ENCODE assay signal across 19 cellular contexts in genomic region chr10:126661841-126662520, GRCh38. TPM values are rescaled to one million over a fixed set of nuclear protein-coding genes. Genes with fewer than 3 reads are reported as not detected.
DNase-seq lines count a peak whose midpoint lies in the region; ATAC-seq and TF ChIP-seq lines count a peak whose summit lies in the region.
"Had no signal": no experiment of that assay in that cellular context is flagged by ENCODE, and none has a peak within 500 bp of the region (broad histone marks: within the 10 kb centered on the region; RNA-seq: fewer than 3 reads in every experiment).

No MANE protein-coding gene starts in this region.

- peaks cover 5% of the 10 kb centered on the region for H3K9me3 Mint-ChIP-seq in activated CD8-positive, alpha-beta memory T cell treated with anti-CD3 and anti-CD28 coated beads, Interleukin-2, amount 10 ng/mL, durations not matched to agents 7 days and 5 days (ENCODE audit: low read depth)
- H3K9me3 Mint-ChIP-seq: memory B cell; stimulated activated naive B cell treated with anti-CD40 and anti-IgM and Interleukin-4, amounts not matched to agents 10 μg/mL and 1 μg/mL and 100 μg/mL, for 72 hours had no signal

- TF ChIP-seq EP300 in tibial nerve (IDR thresholded peaks at IDR 0.05) = no peak

- H3K4me1 ChIP-seq in BLaER1 (peaks cover 22% of the 10 kb centered on the region), osteoblast (ENCODE audit: insufficient read depth, low read length) (peaks cover 23% of the 10 kb centered on the region), tibial nerve (peaks cover 0 to 9% (median 0%) of the 10 kb centered on the region in 4 donors)
- H3K4me1 ChIP-seq: Peyer's patch had no signal

- H2AFZ ChIP-seq in osteoblast (ENCODE audit: low read length) = no peak overlapping the region

- H3K4me3 ChIP-seq in BLaER1 (no peak overlapping the region), MG63 (no peak overlapping the region), osteoblast (ENCODE audit: insufficient read depth, low read length) (no peak overlapping the region), tibial nerve (no peak overlapping the region)
- H3K4me3 ChIP-seq: Peyer's patch, sigmoid colon had no signal

- no peaks in the 10 kb centered on the region for H3K4me1 Mint-ChIP-seq in activated CD8-positive, alpha-beta memory T cell treated with anti-CD3 and anti-CD28 coated beads, Interleukin-2, amount 10 ng/mL, durations not matched to agents 7 days and 5 days
- H3K4me1 Mint-ChIP-seq: IgD-negative memory B cell; memory B cell; stimulated activated naive B cell treated with anti-CD40 and anti-IgM and Interleukin-4, amounts not matched to agents 10 μg/mL and 1 μg/mL and 100 μg/mL, for 72 hours had no signal

- CTCF ChIA-PET in activated CD8-positive, alpha-beta memory T cell treated with anti-CD3 and anti-CD28 coated beads, Interleukin-2, amount 10 ng/mL, durations not matched to agents 7 days and 5 days (lab: Charles Lee) = no interaction called here

- H3K27me3 ChIP-seq in BLaER1 (no peaks in the 10 kb centered on the region), MG63 (no peaks in the 10 kb centered on the region), osteoblast (ENCODE audit: insufficient read depth, low read length) (peaks cover 3% of the 10 kb centered on the region), tibial nerve (no peaks in the 10 kb centered on the region)
- H3K27me3 ChIP-seq: Peyer's patch, sigmoid colon had no signal

- H3K79me2 ChIP-seq in osteoblast (ENCODE audit: insufficient read depth, low read length) = no peaks in the 10 kb centered on the region

- peak; percentile 24 for DNase-seq in MG63
- peak; percentile 8 for DNase-seq in fibroblast of gingiva (ENCODE audit: low read depth)
- DNase-seq in osteoblast (ENCODE audit: insufficient read length, low spot score, missing footprints) = peak; percentile 55
- no peak for DNase-seq in activated CD8-positive, alpha-beta memory T cell treated with anti-CD3 and anti-CD28 coated beads, Interleukin-2, amount 10 ng/mL, durations not matched to agents 7 days and 5 days
- DNase-seq in stimulated activated CD8-positive, alpha-beta memory T cell treated with anti-CD3 and anti-CD28 coated beads, Interleukin-4, amount 100 ng/mL, for 48 hours = no peak
- no peak for DNase-seq in SHP77 treated with DMSO at 0.1 percent for 48 hours (lab: John Stamatoyannopoulos, UW)
- no peak for DNase-seq in tibial nerve (ENCODE audit: low spot score in 2 of 2)
- DNase-seq: activated CD4-positive, CD25-positive, alpha-beta regulatory T cell; activated gamma-delta T cell; Calu3; NCI-H1092 treated with DMSO at 0.1 percent for 48 hours; NCI-H82; Peyer's patch; sigmoid colon; stimulated activated naive B cell treated with anti-CD40 and anti-IgM and Interleukin-4, amounts not matched to agents 10 μg/mL and 1 μg/mL and 100 μg/mL, for 72 hours had no signal

- peak overlapping the region; percentile 12; the same call in 1 of the 2 replicates for H3K27ac ChIP-seq in BLaER1
- H3K27ac ChIP-seq in osteoblast (ENCODE audit: low read depth, low read length) = peak overlapping the region; percentile 55
- no peak overlapping the region for H3K27ac ChIP-seq in tibial nerve

- H3K9ac ChIP-seq in BLaER1 = no peak overlapping the region

- no peak for ATAC-seq in activated CD8-positive, alpha-beta memory T cell treated with anti-CD3 and anti-CD28 coated beads, Interleukin-2, amount 10 ng/mL, durations not matched to agents 7 days and 5 days
- ATAC-seq: stimulated activated naive B cell treated with anti-CD40 and anti-IgM and Interleukin-4, amounts not matched to agents 10 μg/mL and 1 μg/mL and 100 μg/mL, for 72 hours had no signal

- H3K4me2 ChIP-seq in BLaER1 (peak overlapping the region; percentile 31), osteoblast (ENCODE audit: insufficient read depth, low read length) (no peak overlapping the region)

- H3K27ac Mint-ChIP-seq in activated CD8-positive, alpha-beta memory T cell treated with anti-CD3 and anti-CD28 coated beads, Interleukin-2, amount 10 ng/mL, durations not matched to agents 7 days and 5 days = no peak overlapping the region
- H3K27ac Mint-ChIP-seq: IgD-negative memory B cell; memory B cell; stimulated activated naive B cell treated with anti-CD40 and anti-IgM and Interleukin-4, amounts not matched to agents 10 μg/mL and 1 μg/mL and 100 μg/mL, for 72 hours had no signal

- TF ChIP-seq CTCF in osteoblast (IDR thresholded peaks at IDR 0.05; ENCODE audit: extremely low read depth, low read depth, low read length) = no peak
- TF ChIP-seq CTCF in tibial nerve (IDR thresholded peaks at IDR 0.05) = no peak

- H3K36me3 Mint-ChIP-seq in activated CD8-positive, alpha-beta memory T cell treated with anti-CD3 and anti-CD28 coated beads, Interleukin-2, amount 10 ng/mL, durations not matched to agents 7 days and 5 days = no peaks in the 10 kb centered on the region
- H3K36me3 Mint-ChIP-seq: IgD-negative memory B cell; memory B cell; stimulated activated naive B cell treated with anti-CD40 and anti-IgM and Interleukin-4, amounts not matched to agents 10 μg/mL and 1 μg/mL and 100 μg/mL, for 72 hours had no signal

- H4K20me1 ChIP-seq in BLaER1 (no peaks in the 10 kb centered on the region), osteoblast (ENCODE audit: insufficient read depth, low read length) (no peaks in the 10 kb centered on the region)

- no peaks in the 10 kb centered on the region for H3K27me3 Mint-ChIP-seq in activated CD8-positive, alpha-beta memory T cell treated with anti-CD3 and anti-CD28 coated beads, Interleukin-2, amount 10 ng/mL, durations not matched to agents 7 days and 5 days
- H3K27me3 Mint-ChIP-seq: IgD-negative memory B cell had no signal

- no peak overlapping the region for H3K4me3 Mint-ChIP-seq in activated CD8-positive, alpha-beta memory T cell treated with anti-CD3 and anti-CD28 coated beads, Interleukin-2, amount 10 ng/mL, durations not matched to agents 7 days and 5 days
- H3K4me3 Mint-ChIP-seq: IgD-negative memory B cell; memory B cell; stimulated activated naive B cell treated with anti-CD40 and anti-IgM and Interleukin-4, amounts not matched to agents 10 μg/mL and 1 μg/mL and 100 μg/mL, for 72 hours had no signal

- 60 to 68% methylated on average over 4 of the region's 4 CpGs for WGBS in tibial nerve, 2 donors

- no peaks in the 10 kb centered on the region for H3K9me3 ChIP-seq in BLaER1
- H3K9me3 ChIP-seq in MG63 = no peaks in the 10 kb centered on the region
- no peaks in the 10 kb centered on the region for H3K9me3 ChIP-seq in osteoblast (ENCODE audit: low read depth, low read length)
- no peaks in the 10 kb centered on the region for H3K9me3 ChIP-seq in tibial nerve
- H3K9me3 ChIP-seq: Peyer's patch, sigmoid colon had no signal

- no peak for TF ChIP-seq POLR2A in tibial nerve (IDR thresholded peaks at IDR 0.05)

- H3K36me3 ChIP-seq in BLaER1 (no peaks in the 10 kb centered on the region), MG63 (no peaks in the 10 kb centered on the region), osteoblast (ENCODE audit: insufficient read depth, low read length) (no peaks in the 10 kb centered on the region), tibial nerve (no peaks in the 10 kb centered on the region)
- H3K36me3 ChIP-seq: Peyer's patch, sigmoid colon had no signal

RNA-seq across cellular contexts. Expression of gene C10orf90, which starts 8.5 kb away (rescaled TPM):
- not detected in 2 replicates for total RNA-seq in MG63 (2014; rRNA removed; shearing (Covaris generic); ENCODE audit: low replicate concordance)
- 0.59 and 0.72 TPM in 2 replicates for total RNA-seq in osteoblast
- not detected for total RNA-seq in activated CD8-positive, alpha-beta memory T cell treated with anti-CD3 and anti-CD28 coated beads, Interleukin-2, amount 10 ng/mL, durations not matched to agents 7 days and 5 days
- total RNA-seq in tibial nerve = not detected
- total RNA-seq: Calu3; Peyer's patch; T-helper 1 cell treated with Interleukin-12 subunit alpha and Interleukin-12 subunit beta and Interleukin-4 antibody, amounts not matched to agents 30 ng/mL and 1 ng/mL, for 36 hours had no signal

Comparison
In these comparisons a context has a peak if more than half of its experiments do, and no peak if none do; other contexts are left out.
1. H3K27ac ChIP-seq: peak in BLaER1 (single experiment) and osteoblast (single experiment); none in tibial nerve (0 of 4).
2. DNase-seq: peak in MG63 (single experiment), fibroblast of gingiva (single experiment) and osteoblast (single experiment); none in activated CD8-positive, alpha-beta memory T cell treated with anti-CD3 and anti-CD28 coated beads, Interleukin-2, amount 10 ng/mL, durations not matched to agents 7 days and 5 days (single experiment), stimulated activated CD8-positive, alpha-beta memory T cell treated with anti-CD3 and anti-CD28 coated beads, Interleukin-4, amount 100 ng/mL, for 48 hours (single experiment), SHP77 treated with DMSO at 0.1 percent for 48 hours (single experiment) and tibial nerve (0 of 2).